In genomic region chr18:79545255-79545654, GRCh38 we compare ENCODE assay signal across 19 cellular contexts.
"Had no signal": no experiment of that assay in that cellular context is flagged by ENCODE, and none has a peak within 500 bp of the region (broad histone marks: within the 10 kb centered on the region; RNA-seq: fewer than 3 reads in every experiment).

No MANE protein-coding gene starts in this region.

- H3K4me3 ChIP-seq: gastrocnemius medialis, heart left ventricle, pancreas, SK-N-MC, tibial nerve had no signal

- H3K36me3 Mint-ChIP-seq: activated naive CD4-positive, alpha-beta T cell treated with anti-CD3 and anti-CD28 coated beads, Interleukin-2, amount 50 U/mL, for 24 hours had no signal

- H3K36me3 ChIP-seq: gastrocnemius medialis, heart left ventricle, pancreas, tibial nerve had no signal

- H3K4me1 ChIP-seq: gastrocnemius medialis, pancreas had no signal

- H3K27me3 ChIP-seq: gastrocnemius medialis, pancreas, tibial nerve had no signal

- H3K27me3 Mint-ChIP-seq: activated B cell treated with CpG ODN at 0.5 μM for 24 hours; activated CD4-positive, alpha-beta memory T cell treated with anti-CD3 and anti-CD28 coated beads, Interleukin-2, amount 10 ng/mL, durations not matched to agents 7 days and 5 days; activated naive CD4-positive, alpha-beta T cell treated with anti-CD3 and anti-CD28 coated beads, Interleukin-2, amount 50 U/mL, for 24 hours had no signal

- DNase-seq: activated B cell treated with CpG ODN at 0.5 μM for 24 hours; activated CD4-positive, alpha-beta memory T cell treated with anti-CD3 and anti-CD28 coated beads, Interleukin-2, amount 10 ng/mL, durations not matched to agents 7 days and 5 days; activated CD4-positive, alpha-beta T cell treated with anti-CD3 and anti-CD28 coated beads for 48 hours; activated effector memory CD4-positive, alpha-beta T cell treated with Interleukin-2 at 50 U/mL for 16 hours; activated T-cell treated with anti-CD3 and anti-CD28 coated beads, Interleukin-2, amount 50 U/mL, for 4 hours; cerebellar nuclear complex; effector CD4-positive, alpha-beta T cell; gastrocnemius medialis; left colon; stimulated activated CD4-positive, alpha-beta T cell treated with anti-CD3 and anti-CD28 coated beads, Interleukin-12 subunit alpha, Interleukin-12 subunit beta, amount 100 ng/mL, for 4 hours; stimulated activated CD4-positive, alpha-beta T cell treated with anti-CD3 and anti-CD28 coated beads, Interleukin-1b, Interleukin-23, amount 100 ng/mL, for 48 hours; stimulated activated CD8-positive, alpha-beta memory T cell treated with anti-CD3 and anti-CD28 coated beads, Interleukin-4, amount 100 ng/mL, for 48 hours; stimulated activated naive CD8-positive, alpha-beta T cell treated with anti-CD3 and anti-CD28 coated beads, Interleukin-15, Interleukin-2, amounts not matched to agents 100 U/mL and 50 U/mL, for 24 hours had no signal

- H3K4me1 Mint-ChIP-seq: activated B cell treated with CpG ODN at 0.5 μM for 24 hours; activated CD4-positive, alpha-beta memory T cell treated with anti-CD3 and anti-CD28 coated beads, Interleukin-2, amount 10 ng/mL, durations not matched to agents 7 days and 5 days; activated naive CD4-positive, alpha-beta T cell treated with anti-CD3 and anti-CD28 coated beads, Interleukin-2, amount 50 U/mL, for 24 hours had no signal

- ATAC-seq: activated T-cell treated with anti-CD3 and anti-CD28 coated beads, Interleukin-2, amount 50 U/mL, for 4 hours; esophagus mucosa; gastrocnemius medialis; heart left ventricle; left colon; pancreas; stimulated activated naive CD8-positive, alpha-beta T cell treated with anti-CD3 and anti-CD28 coated beads, Interleukin-15, Interleukin-2, amounts not matched to agents 100 U/mL and 50 U/mL, for 24 hours had no signal

- H3K27ac ChIP-seq: gastrocnemius medialis, heart left ventricle, pancreas, SK-N-MC, tibial nerve had no signal

- H3K9me3 Mint-ChIP-seq: activated B cell treated with CpG ODN at 0.5 μM for 24 hours; activated naive CD4-positive, alpha-beta T cell treated with anti-CD3 and anti-CD28 coated beads, Interleukin-2, amount 50 U/mL, for 24 hours; activated T-cell treated with anti-CD3 and anti-CD28 coated beads, Interleukin-2, amount 50 U/mL, for 4 hours had no signal

- H3K9me3 ChIP-seq: gastrocnemius medialis, heart left ventricle, pancreas, tibial nerve had no signal

- H3K27ac Mint-ChIP-seq: activated B cell treated with CpG ODN at 0.5 μM for 24 hours; activated CD4-positive, alpha-beta memory T cell treated with anti-CD3 and anti-CD28 coated beads, Interleukin-2, amount 10 ng/mL, durations not matched to agents 7 days and 5 days; activated naive CD4-positive, alpha-beta T cell treated with anti-CD3 and anti-CD28 coated beads, Interleukin-2, amount 50 U/mL, for 24 hours had no signal

- H3K4me3 Mint-ChIP-seq: activated B cell treated with CpG ODN at 0.5 μM for 24 hours; activated CD4-positive, alpha-beta memory T cell treated with anti-CD3 and anti-CD28 coated beads, Interleukin-2, amount 10 ng/mL, durations not matched to agents 7 days and 5 days; activated naive CD4-positive, alpha-beta T cell treated with anti-CD3 and anti-CD28 coated beads, Interleukin-2, amount 50 U/mL, for 24 hours; activated T-cell treated with anti-CD3 and anti-CD28 coated beads, Interleukin-2, amount 50 U/mL, for 4 hours had no signal
